17 cellular contexts compared by ENCODE assay signal in genomic region chr12:47343684-47344567, GRCh38.
A peak's percentile ranks its signal among the peaks of the same experiment; 100 is the strongest.
DNase-seq lines count a peak whose midpoint lies in the region; ATAC-seq, FAIRE-seq and TF ChIP-seq lines count a peak whose summit lies in the region.
"Had no signal": no experiment of that assay in that cellular context is flagged by ENCODE, and none has a peak within 500 bp of the region (broad histone marks: within the 10 kb centered on the region; RNA-seq: fewer than 3 reads in every experiment).

No MANE protein-coding gene starts in this region.

- DNase-seq in A549 (ENCODE audit: low read depth in 1 of 2, low spot score in 1 of 2) (no peak), Daoy (ENCODE audit: low read depth) (peak; percentile 53), fibroblast of pulmonary artery (ENCODE audit: low read depth) (peak; percentile 34), DMS79 treated with DMSO at 0.1 percent for 48 hours (lab: John Stamatoyannopoulos, UW) (no peak)
- DNase-seq in activated T-helper 1 cell treated with anti-CD3 and anti-CD28 coated beads, Interleukin-12 subunit alpha, Interleukin-12 subunit beta, Interleukin-2, Interleukin-4 antibody, amounts not matched to agents 30 ng/mL and 10 ng/mL and 1 ng/mL, durations not matched to agents 14 hours and 24 hours and 36 hours (ENCODE audit: low spot score): no peak
- DNase-seq: activated B cell treated with CpG ODN at 0.5 μM for 24 hours; effector memory CD8-positive, alpha-beta T cell; NCI-H2081 treated with DMSO at 0.1 percent for 48 hours; RPMI8226; stimulated activated CD4-positive, alpha-beta T cell treated with anti-CD3 and anti-CD28 coated beads, Interleukin-12 subunit alpha, Interleukin-12 subunit beta, amount 100 ng/mL, for 4 hours; T-cell had no signal

- peaks cover 20% of the 10 kb centered on the region for H3K4me1 ChIP-seq in A549
- H3K4me1 ChIP-seq: parathyroid adenoma had no signal

- no peak overlapping the region for H3K4me2 ChIP-seq in A549

- POLR2A ChIA-PET in A549 (lab: Yijun Ruan, JAX): no interaction called here

- WGBS in A549 (ENCODE audit: missing lambda C conversion rate): 89% methylated on average over 2 of the region's 2 CpGs

- no peaks in the 10 kb centered on the region for H3K27me3 Mint-ChIP-seq in activated T-helper 1 cell treated with anti-CD3 and anti-CD28 coated beads, Interleukin-12 subunit alpha, Interleukin-12 subunit beta, Interleukin-2, Interleukin-4 antibody, amounts not matched to agents 30 ng/mL and 10 ng/mL and 1 ng/mL, durations not matched to agents 14 hours and 24 hours and 36 hours (ENCODE audit: insufficient read depth)
- H3K27me3 Mint-ChIP-seq: activated B cell treated with CpG ODN at 0.5 μM for 24 hours; effector memory CD8-positive, alpha-beta T cell; T-cell had no signal

- peak; percentile 90 for FAIRE-seq in A549 (lab: Jason Lieb, UNC)
- FAIRE-seq: keratinocyte had no signal

- no peak for TF ChIP-seq EP300 in A549 (IDR thresholded peaks at IDR 0.05)

- peaks cover 6% of the 10 kb centered on the region for H3K36me3 Mint-ChIP-seq in activated T-helper 1 cell treated with anti-CD3 and anti-CD28 coated beads, Interleukin-12 subunit alpha, Interleukin-12 subunit beta, Interleukin-2, Interleukin-4 antibody, amounts not matched to agents 30 ng/mL and 10 ng/mL and 1 ng/mL, durations not matched to agents 14 hours and 24 hours and 36 hours (ENCODE audit: low read depth)
- H3K36me3 Mint-ChIP-seq: CD14-positive monocyte had no signal

- CTCF ChIA-PET in A549 (lab: Yijun Ruan, JAX): no interaction called here

- H3K27ac ChIP-seq in A549: no peak overlapping the region; a peak in 2 of 6 replicates
- H3K27ac ChIP-seq: parathyroid adenoma had no signal

- H3K4me3 Mint-ChIP-seq in activated T-helper 1 cell treated with anti-CD3 and anti-CD28 coated beads, Interleukin-12 subunit alpha, Interleukin-12 subunit beta, Interleukin-2, Interleukin-4 antibody, amounts not matched to agents 30 ng/mL and 10 ng/mL and 1 ng/mL, durations not matched to agents 14 hours and 24 hours and 36 hours: no peak overlapping the region
- H3K4me3 Mint-ChIP-seq: activated B cell treated with CpG ODN at 0.5 μM for 24 hours; CD14-positive monocyte; effector memory CD8-positive, alpha-beta T cell; T-cell had no signal

- no peak for TF ChIP-seq RAD21 in A549 (conservative IDR thresholded peaks at IDR 0.05 in 1 of 2, IDR thresholded peaks at IDR 0.05 in 1 of 2)

- intact Hi-C loops in activated T-helper 1 cell treated with anti-CD3 and anti-CD28 coated beads, Interleukin-12 subunit alpha, Interleukin-12 subunit beta, Interleukin-2, Interleukin-4 antibody, amounts not matched to agents 30 ng/mL and 10 ng/mL and 1 ng/mL, durations not matched to agents 14 hours and 24 hours and 36 hours (cut with micrococcal nuclease): no loop called here

- H3K4me3 ChIP-seq in A549 (no peak overlapping the region), fibroblast of pulmonary artery (replicated peaks; ENCODE audit: low read depth, low read length) (no peak overlapping the region)

- ATAC-seq in A549 (no peak), HG02938 (IDR thresholded peaks at IDR 0.05; ENCODE audit: unreplicated experiment) (no peak), GM21360 (IDR thresholded peaks at IDR 0.05; ENCODE audit: unreplicated experiment) (no peak), GM19467 (IDR thresholded peaks at IDR 0.05; ENCODE audit: unreplicated experiment) (no peak)
- ATAC-seq: effector memory CD8-positive, alpha-beta T cell; T-cell had no signal

- no peak for TF ChIP-seq CTCF in A549 (IDR thresholded peaks at IDR 0.05)
- no peak for TF ChIP-seq CTCF in fibroblast of pulmonary artery (IDR thresholded peaks at IDR 0.05; ENCODE audit: low read length, missing control alignments)

- peak overlapping the region; percentile 67 for H3K27ac Mint-ChIP-seq in activated T-helper 1 cell treated with anti-CD3 and anti-CD28 coated beads, Interleukin-12 subunit alpha, Interleukin-12 subunit beta, Interleukin-2, Interleukin-4 antibody, amounts not matched to agents 30 ng/mL and 10 ng/mL and 1 ng/mL, durations not matched to agents 14 hours and 24 hours and 36 hours
- H3K27ac Mint-ChIP-seq: activated B cell treated with CpG ODN at 0.5 μM for 24 hours; CD14-positive monocyte; effector memory CD8-positive, alpha-beta T cell had no signal

- H3K9me3 ChIP-seq in A549: no peaks in the 10 kb centered on the region

- H3K4me1 Mint-ChIP-seq in activated T-helper 1 cell treated with anti-CD3 and anti-CD28 coated beads, Interleukin-12 subunit alpha, Interleukin-12 subunit beta, Interleukin-2, Interleukin-4 antibody, amounts not matched to agents 30 ng/mL and 10 ng/mL and 1 ng/mL, durations not matched to agents 14 hours and 24 hours and 36 hours (ENCODE audit: low read depth): peaks cover 26% of the 10 kb centered on the region

- H3K9me3 Mint-ChIP-seq in activated T-helper 1 cell treated with anti-CD3 and anti-CD28 coated beads, Interleukin-12 subunit alpha, Interleukin-12 subunit beta, Interleukin-2, Interleukin-4 antibody, amounts not matched to agents 30 ng/mL and 10 ng/mL and 1 ng/mL, durations not matched to agents 14 hours and 24 hours and 36 hours: peaks cover 10% of the 10 kb centered on the region
- H3K9me3 Mint-ChIP-seq: activated B cell treated with CpG ODN at 0.5 μM for 24 hours; effector memory CD8-positive, alpha-beta T cell; T-cell had no signal

- no peak for TF ChIP-seq POLR2A in A549 (IDR thresholded peaks at IDR 0.05; ENCODE audit: low read length)

TF ChIP-seq in A549, 52 proteins besides CTCF, POLR2A, EP300 and RAD21:
- TF ChIP-seq ZFP36 (IDR thresholded peaks at IDR 0.05; ENCODE audit: borderline replicate concordance, partially characterized antibody): no peak

Comparison
In these comparisons a context has a peak if more than half of its experiments do, and no peak if none do; other contexts are left out.
1. DNase-seq: peak in Daoy (single experiment) and fibroblast of pulmonary artery (single experiment); none in A549 (0 of 2), activated T-helper 1 cell treated with anti-CD3 and anti-CD28 coated beads, Interleukin-12 subunit alpha, Interleukin-12 subunit beta, Interleukin-2, Interleukin-4 antibody, amounts not matched to agents 30 ng/mL and 10 ng/mL and 1 ng/mL, durations not matched to agents 14 hours and 24 hours and 36 hours (single experiment) and DMS79 treated with DMSO at 0.1 percent for 48 hours (single experiment).